Comparison of ENCODE assay signal across 2 cellular contexts in the genomic region with DNA sequence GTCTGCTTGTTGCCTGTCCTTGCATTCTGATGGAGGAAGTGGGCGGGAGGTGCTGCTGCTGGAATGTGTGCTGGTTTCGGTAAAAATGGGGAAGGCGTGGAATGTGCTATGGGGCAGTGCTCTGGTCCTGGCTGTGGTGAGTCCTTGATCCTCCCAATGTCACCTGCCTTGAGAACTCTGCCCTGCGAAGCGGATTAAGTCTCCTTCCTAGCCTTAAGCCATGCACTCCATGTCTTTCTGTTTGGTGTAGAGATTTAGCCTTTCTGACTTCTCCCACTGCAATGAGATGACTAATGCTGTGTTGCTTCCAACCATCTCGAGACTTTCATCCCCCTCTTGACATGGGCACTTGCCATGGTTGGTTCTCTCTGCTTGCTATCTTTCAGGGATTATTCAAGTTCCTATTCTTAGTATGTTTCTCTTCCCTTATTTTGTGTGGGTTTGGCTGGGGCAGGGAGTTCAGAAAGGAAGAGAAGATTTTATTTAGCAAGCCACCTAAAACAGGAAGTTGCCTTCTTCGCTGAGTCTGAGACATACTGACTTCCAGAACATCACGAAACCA.
TF ChIP-seq lines count a peak whose summit lies in the region.

No MANE protein-coding gene starts in this region.

TF ChIP-seq in SK-N-SH, 30 proteins besides CTCF, POLR2A, EP300 and RAD21 (continued from another document):
- TF ChIP-seq ZBTB33 (IDR thresholded peaks at IDR 0.05; ENCODE audit: borderline replicate concordance, low read depth): 0 out of 2 replicates have a peak, but pooled peaks have one; percentile 19
- TF ChIP-seq RXRA (IDR thresholded peaks at IDR 0.05; ENCODE audit: borderline replicate concordance, low read depth): no peak
- TF ChIP-seq, protein P1, sequence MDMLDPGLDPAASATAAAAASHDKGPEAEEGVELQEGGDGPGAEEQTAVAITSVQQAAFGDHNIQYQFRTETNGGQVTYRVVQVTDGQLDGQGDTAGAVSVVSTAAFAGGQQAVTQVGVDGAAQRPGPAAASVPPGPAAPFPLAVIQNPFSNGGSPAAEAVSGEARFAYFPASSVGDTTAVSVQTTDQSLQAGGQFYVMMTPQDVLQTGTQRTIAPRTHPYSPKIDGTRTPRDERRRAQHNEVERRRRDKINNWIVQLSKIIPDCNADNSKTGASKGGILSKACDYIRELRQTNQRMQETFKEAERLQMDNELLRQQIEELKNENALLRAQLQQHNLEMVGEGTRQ (IDR thresholded peaks at IDR 0.05; ENCODE audit: borderline replicate concordance, low read depth, low read length): no peak
TF ChIP-seq in SK-N-SH: peak in this region for 1.

TF ChIP-seq in SK-N-SH treated with all-trans-retinoic acid at 6 μM for 48 hours, 23 proteins besides CTCF, POLR2A, EP300 and RAD21 (continued from another document):
- TF ChIP-seq GLIS3 (CRISPR knock-in tag; IDR thresholded peaks at IDR 0.05): no peak
- TF ChIP-seq BACH2 (CRISPR knock-in tag; IDR thresholded peaks at IDR 0.05; ENCODE audit: borderline replicate concordance): no peak
TF ChIP-seq in SK-N-SH treated with all-trans-retinoic acid at 6 μM for 48 hours: peak in this region for 0.
